Comparison of ENCODE assay signal across 1 cellular context in genomic region chr4:168848977-168849687, GRCh38.
A peak's percentile ranks its signal among the peaks of the same experiment; 100 is the strongest.
TF ChIP-seq lines count a peak whose summit lies in the region.

No MANE protein-coding gene starts in this region.

TF ChIP-seq in SK-N-SH, 30 proteins besides CTCF, POLR2A, EP300 and RAD21 (continued from another document):
- TF ChIP-seq, protein P1, sequence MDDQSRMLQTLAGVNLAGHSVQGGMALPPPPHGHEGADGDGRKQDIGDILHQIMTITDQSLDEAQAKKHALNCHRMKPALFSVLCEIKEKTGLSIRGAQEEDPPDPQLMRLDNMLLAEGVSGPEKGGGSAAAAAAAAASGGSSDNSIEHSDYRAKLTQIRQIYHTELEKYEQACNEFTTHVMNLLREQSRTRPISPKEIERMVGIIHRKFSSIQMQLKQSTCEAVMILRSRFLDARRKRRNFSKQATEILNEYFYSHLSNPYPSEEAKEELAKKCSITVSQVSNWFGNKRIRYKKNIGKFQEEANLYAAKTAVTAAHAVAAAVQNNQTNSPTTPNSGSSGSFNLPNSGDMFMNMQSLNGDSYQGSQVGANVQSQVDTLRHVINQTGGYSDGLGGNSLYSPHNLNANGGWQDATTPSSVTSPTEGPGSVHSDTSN (IDR thresholded peaks at IDR 0.05): peak; percentile 61
- TF ChIP-seq SMC3 (IDR thresholded peaks at IDR 0.05; ENCODE audit: low read depth, low read length) (no peak), MXI1 (IDR thresholded peaks at IDR 0.05; ENCODE audit: low read depth, low read length) (no peak), USF1 (IDR thresholded peaks at IDR 0.05; ENCODE audit: borderline replicate concordance, low read depth) (no peak), GATA2 (CRISPR knock-in tag; IDR thresholded peaks at IDR 0.05) (peak; percentile 79), ELF1 (IDR thresholded peaks at IDR 0.05) (no peak), TEAD4 (IDR thresholded peaks at IDR 0.05; ENCODE audit: borderline replicate concordance, insufficient read depth) (no peak), CHD2 (IDR thresholded peaks at IDR 0.05; ENCODE audit: low read length, partially characterized antibody) (no peak), RXRA (IDR thresholded peaks at IDR 0.05; ENCODE audit: borderline replicate concordance, low read depth) (0 out of 2 replicates have a peak, but pooled peaks have one; percentile 35), YY1 (IDR thresholded peaks at IDR 0.05; ENCODE audit: low read depth) (no peak)
TF ChIP-seq in SK-N-SH: peak in this region for 9.
